27 cellular contexts compared by ENCODE assay signal in the genomic region with DNA sequence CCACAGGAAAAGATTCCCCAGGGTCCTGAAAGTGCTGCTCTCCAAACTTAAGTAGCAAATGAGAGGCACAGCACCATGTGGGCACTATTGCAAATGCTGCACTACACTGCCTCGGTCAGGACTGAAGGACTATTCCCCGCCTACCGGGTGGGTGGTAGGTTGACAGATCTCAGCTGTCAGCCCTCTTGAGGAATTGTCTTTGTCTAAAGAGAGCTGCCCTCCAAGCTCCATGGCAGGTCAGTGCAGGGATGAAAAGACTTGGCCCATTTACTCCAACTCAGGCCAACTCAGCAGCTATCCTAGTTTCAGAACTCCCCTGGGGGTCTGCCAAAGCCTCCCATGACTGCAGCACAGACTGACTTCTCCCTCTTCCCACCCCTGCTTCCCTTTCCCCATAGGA. TPM values are rescaled to one million over a fixed set of nuclear protein-coding genes. Genes with fewer than 3 reads are reported as not detected.
"Had no signal": no experiment of that assay in that cellular context is flagged by ENCODE, and none has a peak within 500 bp of the region (broad histone marks: within the 10 kb centered on the region; RNA-seq: fewer than 3 reads in every experiment).

No MANE protein-coding gene starts in this region.

- DNase-seq: activated B cell treated with CpG ODN at 0.5 μM for 24 hours; activated CD4-positive, alpha-beta memory T cell treated with anti-CD3 and anti-CD28 coated beads for 36 hours; activated CD4-positive, alpha-beta T cell treated with anti-CD3 and anti-CD28 coated beads for 4 hours; activated gamma-delta T cell treated with Interleukin-2 at 50 U/mL for 16 hours; activated T-cell treated with anti-CD3 and anti-CD28 coated beads for 4 hours; adrenal gland; cerebellar nuclear complex; effector CD4-positive, alpha-beta T cell; heart right ventricle; mesendoderm; natural killer cell; sigmoid colon; spleen; stimulated activated CD4-positive, alpha-beta T cell treated with anti-CD3 and anti-CD28 coated beads, Interleukin-4, amount 100 ng/mL, for 4 hours had no signal

- H3K4me3 Mint-ChIP-seq: activated B cell treated with CpG ODN at 0.5 μM for 24 hours; activated CD4-positive, alpha-beta memory T cell treated with anti-CD3 and anti-CD28 coated beads for 36 hours; activated T-helper 1 cell treated with anti-CD3 and anti-CD28 coated beads, Interleukin-12 subunit alpha, Interleukin-12 subunit beta, Interleukin-2, Interleukin-4 antibody, amounts not matched to agents 30 ng/mL and 10 ng/mL and 1 ng/mL, durations not matched to agents 14 hours and 24 hours and 36 hours; natural killer cell; stimulated activated memory B cell treated with anti-CD40 and anti-IgM and Interleukin-4, amounts not matched to agents 10 μg/mL and 1 μg/mL and 100 μg/mL, for 72 hours; T-helper 2 cell treated with Interferon-gamma antibody and Interleukin-4, amounts not matched to agents 5 μg/mL and 100 μg/mL, for 36 hours had no signal

- H3K9ac ChIP-seq: parathyroid adenoma had no signal

- H3K27ac Mint-ChIP-seq: activated B cell treated with CpG ODN at 0.5 μM for 24 hours; activated CD4-positive, alpha-beta memory T cell treated with anti-CD3 and anti-CD28 coated beads for 36 hours; activated naive CD4-positive, alpha-beta T cell treated with anti-CD3 and anti-CD28 coated beads, Interleukin-2, amount 50 U/mL, for 72 hours; activated T-helper 1 cell treated with anti-CD3 and anti-CD28 coated beads, Interleukin-12 subunit alpha, Interleukin-12 subunit beta, Interleukin-2, Interleukin-4 antibody, amounts not matched to agents 30 ng/mL and 10 ng/mL and 1 ng/mL, durations not matched to agents 14 hours and 24 hours and 36 hours; natural killer cell; stimulated activated memory B cell treated with anti-CD40 and anti-IgM and Interleukin-4, amounts not matched to agents 10 μg/mL and 1 μg/mL and 100 μg/mL, for 72 hours; T-helper 2 cell treated with Interferon-gamma antibody and Interleukin-4, amounts not matched to agents 5 μg/mL and 100 μg/mL, for 36 hours had no signal

- ATAC-seq: activated naive CD4-positive, alpha-beta T cell treated with anti-CD3 and anti-CD28 coated beads, Interleukin-2, amount 50 U/mL, for 72 hours; heart right ventricle; natural killer cell; stimulated activated memory B cell treated with anti-CD40 and anti-IgM and Interleukin-4, amounts not matched to agents 10 μg/mL and 1 μg/mL and 100 μg/mL, for 72 hours had no signal

- H2AFZ ChIP-seq: parathyroid adenoma had no signal

- FAIRE-seq: astrocyte, bronchial epithelial cell, frontal cortex, TTC549 had no signal

- H3K36me3 Mint-ChIP-seq: activated CD4-positive, alpha-beta memory T cell treated with anti-CD3 and anti-CD28 coated beads for 36 hours; natural killer cell; stimulated activated memory B cell treated with anti-CD40 and anti-IgM and Interleukin-4, amounts not matched to agents 10 μg/mL and 1 μg/mL and 100 μg/mL, for 72 hours had no signal

- H3K4me3 ChIP-seq: adrenal gland, heart right ventricle, sigmoid colon, spleen, thoracic aorta had no signal

- H3K27me3 ChIP-seq: adrenal gland, heart right ventricle, sigmoid colon, spleen had no signal

- H3K27ac ChIP-seq: adrenal gland, heart right ventricle, parathyroid adenoma, sigmoid colon, spleen, thoracic aorta had no signal

- H3K27me3 Mint-ChIP-seq: activated B cell treated with CpG ODN at 0.5 μM for 24 hours; activated CD4-positive, alpha-beta memory T cell treated with anti-CD3 and anti-CD28 coated beads for 36 hours; stimulated activated memory B cell treated with anti-CD40 and anti-IgM and Interleukin-4, amounts not matched to agents 10 μg/mL and 1 μg/mL and 100 μg/mL, for 72 hours had no signal

- H3K9me3 Mint-ChIP-seq: activated B cell treated with CpG ODN at 0.5 μM for 24 hours; activated CD4-positive, alpha-beta memory T cell treated with anti-CD3 and anti-CD28 coated beads for 36 hours; activated naive CD4-positive, alpha-beta T cell treated with anti-CD3 and anti-CD28 coated beads, Interleukin-2, amount 50 U/mL, for 72 hours; activated T-helper 1 cell treated with anti-CD3 and anti-CD28 coated beads, Interleukin-12 subunit alpha, Interleukin-12 subunit beta, Interleukin-2, Interleukin-4 antibody, amounts not matched to agents 30 ng/mL and 10 ng/mL and 1 ng/mL, durations not matched to agents 14 hours and 24 hours and 36 hours; natural killer cell; stimulated activated memory B cell treated with anti-CD40 and anti-IgM and Interleukin-4, amounts not matched to agents 10 μg/mL and 1 μg/mL and 100 μg/mL, for 72 hours; T-helper 2 cell treated with Interferon-gamma antibody and Interleukin-4, amounts not matched to agents 5 μg/mL and 100 μg/mL, for 36 hours had no signal

RNA-seq across cellular contexts. Expression of a gene that starts 3.4 kb away (rescaled TPM):
- total RNA-seq: activated B cell treated with CpG ODN at 0.5 μM for 24 hours; activated CD4-positive, alpha-beta memory T cell treated with anti-CD3 and anti-CD28 coated beads for 36 hours; activated naive CD4-positive, alpha-beta T cell treated with anti-CD3 and anti-CD28 coated beads, Interleukin-2, amount 50 U/mL, for 72 hours; activated T-helper 1 cell treated with anti-CD3 and anti-CD28 coated beads, Interleukin-12 subunit alpha, Interleukin-12 subunit beta, Interleukin-2, Interleukin-4 antibody, amounts not matched to agents 30 ng/mL and 10 ng/mL and 1 ng/mL, durations not matched to agents 14 hours and 24 hours and 36 hours; astrocyte; bronchial epithelial cell; heart right ventricle; lower leg skin; natural killer cell; sigmoid colon; spleen; thoracic aorta; ureter had no signal
- polyA plus RNA-seq: adrenal gland, esophagus, heart right ventricle, sigmoid colon, spleen had no signal
